Comparison of ENCODE assay signal across 20 cellular contexts in genomic region chr2:7709907-7710306, GRCh38.
DNase-seq lines count a peak whose midpoint lies in the region; ATAC-seq and TF ChIP-seq lines count a peak whose summit lies in the region.
"Had no signal": no experiment of that assay in that cellular context is flagged by ENCODE, and none has a peak within 500 bp of the region (broad histone marks: within the 10 kb centered on the region; RNA-seq: fewer than 3 reads in every experiment).

No MANE protein-coding gene starts in this region.

- POLR2A ChIA-PET in IMR-90 (lab: Charles Lee; ENCODE audit: unreplicated experiment), result no interaction called here

- no peak overlapping the region for H3K14ac ChIP-seq in IMR-90 (replicated peaks; ENCODE audit: low read depth, low read length)

- intact Hi-C loops in IMR-90 (cut with micrococcal nuclease), result no loop called here
- intact Hi-C loops in posterior cingulate gyrus (cut with DNase I), result no loop called here

- H4K5ac ChIP-seq in IMR-90 (ENCODE audit: low read depth, low read length), result no peak overlapping the region

- dilution Hi-C loops in IMR-90 (cut with HindIII; ENCODE audit: low sequenced_read_pairs, unreplicated experiment), result no loop called here

- no peaks in the 10 kb centered on the region for H3K9me1 ChIP-seq in IMR-90 (ENCODE audit: insufficient read depth, low read length)

- DNase-seq in activated CD4-positive, alpha-beta T cell treated with anti-CD3 and anti-CD28 coated beads for 48 hours, result peak; percentile 17
- no peak for DNase-seq in activated CD4-positive, alpha-beta T cell treated with anti-CD3 and anti-CD28 coated beads for 1 hour
- DNase-seq in IMR-90 (peak; percentile 31), epithelial cell of esophagus (ENCODE audit: low read depth) (peak; percentile 63), posterior cingulate gyrus (peak in 8 of 10 donors; percentile 40 to 91 (median 54)), NCI-H524 (lab: John Stamatoyannopoulos, UW) (no peak), NCI-H2196 (lab: John Stamatoyannopoulos, UW; ENCODE audit: unreplicated experiment) (no peak), T1000 (lab: John Stamatoyannopoulos, UW) (no peak)
- DNase-seq: activated B cell treated with CpG ODN at 0.5 μM for 24 hours; activated T-cell treated with anti-CD3 and anti-CD28 coated beads, Interleukin-2, amount 50 U/mL, for 4 hours; kidney; NCI-H1694; NCI-H2171; T-helper 9 cell; upper lobe of right lung had no signal

- no peaks in the 10 kb centered on the region for H3K36me3 ChIP-seq in IMR-90 (ENCODE audit: control insufficient read depth, insufficient read depth, low read length)
- H3K36me3 ChIP-seq: ascending aorta; BLaER1 treated with 17β-estradiol and CSF1 and Interleukin-3, amounts not matched to agents 10 nM and 100 nM; gastroesophageal sphincter; upper lobe of right lung had no signal

- no peak overlapping the region for H3K23ac ChIP-seq in IMR-90 (ENCODE audit: low read depth, low read length)

- H3K18ac ChIP-seq in IMR-90 (ENCODE audit: low read depth, low read length), result no peak overlapping the region

- no peak for TF ChIP-seq RAD21 in IMR-90 (IDR thresholded peaks at IDR 0.05; ENCODE audit: low read length)

- H2BK5ac ChIP-seq in IMR-90 (ENCODE audit: low read depth, low read length, poor library complexity, severe bottlenecking), result no peak overlapping the region

- no peak overlapping the region for H2AK5ac ChIP-seq in IMR-90 (ENCODE audit: low read depth, low read length)

- no peak overlapping the region for H3K4me3 ChIP-seq in IMR-90 (ENCODE audit: insufficient read depth, low read depth, low read length)
- H3K4me3 ChIP-seq in epithelial cell of esophagus (ENCODE audit: low read length), result no peak overlapping the region
- H3K4me3 ChIP-seq: ascending aorta; BLaER1 treated with 17β-estradiol and CSF1 and Interleukin-3, amounts not matched to agents 10 nM and 100 nM; gastroesophageal sphincter; lung; upper lobe of right lung had no signal

- H3K79me1 ChIP-seq in IMR-90 (ENCODE audit: low read depth in 1 of 2, low read length in 2 of 2), result no peaks in the 10 kb centered on the region

- no peak overlapping the region for H3K9ac ChIP-seq in IMR-90 (ENCODE audit: low read depth, low read length)
- H3K9ac ChIP-seq: BLaER1 treated with 17β-estradiol and CSF1 and Interleukin-3, amounts not matched to agents 10 nM and 100 nM had no signal

- no peaks in the 10 kb centered on the region for H3K4me1 ChIP-seq in IMR-90 (ENCODE audit: control insufficient read depth, insufficient read depth, low read length)
- H3K4me1 ChIP-seq: ascending aorta; BLaER1 treated with 17β-estradiol and CSF1 and Interleukin-3, amounts not matched to agents 10 nM and 100 nM; gastroesophageal sphincter; upper lobe of right lung had no signal

- no peak for TF ChIP-seq POLR2A in IMR-90 (IDR thresholded peaks at IDR 0.05; ENCODE audit: low read depth, low read length)

- no CpG with 5 or more reads among the region's 5 CpGs for WGBS in IMR-90 (ENCODE audit: extremely low coverage in 2 of 2, insufficient read length in 1 of 2), 2 experiments

- no peaks in the 10 kb centered on the region for H3K9me3 ChIP-seq in IMR-90 (ENCODE audit: control insufficient read depth, insufficient read depth, low read length)
- H3K9me3 ChIP-seq: ascending aorta; BLaER1 treated with 17β-estradiol and CSF1 and Interleukin-3, amounts not matched to agents 10 nM and 100 nM; upper lobe of right lung had no signal

- no peaks in the 10 kb centered on the region for H4K20me1 ChIP-seq in IMR-90 (ENCODE audit: insufficient read depth, low read length)
- H4K20me1 ChIP-seq: BLaER1 treated with 17β-estradiol and CSF1 and Interleukin-3, amounts not matched to agents 10 nM and 100 nM had no signal

- H3K4me2 ChIP-seq in IMR-90 (ENCODE audit: low read depth, low read length), result no peak overlapping the region
- H3K4me2 ChIP-seq: BLaER1 treated with 17β-estradiol and CSF1 and Interleukin-3, amounts not matched to agents 10 nM and 100 nM had no signal

- no peak overlapping the region for H4K91ac ChIP-seq in IMR-90 (ENCODE audit: insufficient read depth, low read depth, low read length)

- no TSS peak for BruUV-seq in IMR-90 (replicated peaks; lab: Mats Ljungman, UMichigan)

- no peak overlapping the region for H2BK120ac ChIP-seq in IMR-90 (ENCODE audit: low read depth, low read length)

- no peak overlapping the region for H3K56ac ChIP-seq in IMR-90 (ENCODE audit: extremely low read depth, insufficient read depth, low read length)

- H2BK15ac ChIP-seq in IMR-90 (ENCODE audit: low read depth, low read length), result no peak overlapping the region

- no peak for ATAC-seq in IMR-90 (ENCODE audit: low read depth)
- ATAC-seq: gastroesophageal sphincter, HCT116, upper lobe of right lung had no signal

- no peak overlapping the region for H3K27ac ChIP-seq in IMR-90 (ENCODE audit: insufficient read depth, low read length)
- H3K27ac ChIP-seq: ascending aorta; BLaER1 treated with 17β-estradiol and CSF1 and Interleukin-3, amounts not matched to agents 10 nM and 100 nM; gastroesophageal sphincter; upper lobe of right lung had no signal

- no peak overlapping the region for H2AK9ac ChIP-seq in IMR-90 (replicated peaks; ENCODE audit: low read depth, low read length, poor library complexity)

- no peak for TF ChIP-seq CTCF in IMR-90 (conservative IDR thresholded peaks at IDR 0.05; ENCODE audit: low read depth, low read length)
- no peak for TF ChIP-seq CTCF in epithelial cell of esophagus (IDR thresholded peaks at IDR 0.05; ENCODE audit: insufficient read depth, low read depth, low read length, missing control alignments)

- in situ Hi-C loops in IMR-90 (cut with MboI; ENCODE audit: low sequenced_read_pairs), result no loop called here

- no peak overlapping the region for H2BK20ac ChIP-seq in IMR-90 (ENCODE audit: low read depth, low read length)

- CTCF ChIA-PET in IMR-90 (lab: Yijun Ruan, JAX), result interaction anchor here (0.6 kb wide), 1 partner anchor 81 kb away, joined by 3 read pairs; no protein-coding TSS in a partner anchor

- H3K4ac ChIP-seq in IMR-90 (ENCODE audit: low read depth, low read length), result no peak overlapping the region

- no peak overlapping the region for H2AFZ ChIP-seq in IMR-90 (replicated peaks; ENCODE audit: low read length, poor library complexity)

- no peaks in the 10 kb centered on the region for H3K27me3 ChIP-seq in IMR-90 (ENCODE audit: control insufficient read depth, insufficient read depth, low read length)
- H3K27me3 ChIP-seq: ascending aorta; BLaER1 treated with 17β-estradiol and CSF1 and Interleukin-3, amounts not matched to agents 10 nM and 100 nM; gastroesophageal sphincter; upper lobe of right lung had no signal

- no peak overlapping the region for H4K8ac ChIP-seq in IMR-90 (ENCODE audit: low read depth in 2 of 2, low read length in 2 of 2)

TF ChIP-seq in IMR-90, 13 proteins besides CTCF, POLR2A, EP300 and RAD21:
- TF ChIP-seq RFX5 (IDR thresholded peaks at IDR 0.05; ENCODE audit: low read depth, low read length) (no peak), MAZ (IDR thresholded peaks at IDR 0.05; ENCODE audit: borderline replicate concordance, low read depth, low read length) (no peak), NFE2L2 (IDR thresholded peaks at IDR 0.05; ENCODE audit: low read depth, low read length) (no peak), FOS (IDR thresholded peaks at IDR 0.05; ENCODE audit: low read depth, low read length) (no peak), CHD1 (IDR thresholded peaks at IDR 0.05; ENCODE audit: low read depth, low read length) (no peak), SMC3 (IDR thresholded peaks at IDR 0.05; ENCODE audit: low read depth, low read length) (no peak), MXI1 (IDR thresholded peaks at IDR 0.05; ENCODE audit: borderline replicate concordance, low read depth, low read length) (no peak), MAFK (IDR thresholded peaks at IDR 0.05; ENCODE audit: low read depth, low read length) (no peak), RCOR1 (IDR thresholded peaks at IDR 0.05; ENCODE audit: insufficient replicate concordance, low read length) (no peak), BHLHE40 (IDR thresholded peaks at IDR 0.05; ENCODE audit: low read depth, low read length) (no peak), CEBPB (IDR thresholded peaks at IDR 0.05; ENCODE audit: low read depth, low read length) (no peak)
- TF ChIP-seq, protein P1, sequence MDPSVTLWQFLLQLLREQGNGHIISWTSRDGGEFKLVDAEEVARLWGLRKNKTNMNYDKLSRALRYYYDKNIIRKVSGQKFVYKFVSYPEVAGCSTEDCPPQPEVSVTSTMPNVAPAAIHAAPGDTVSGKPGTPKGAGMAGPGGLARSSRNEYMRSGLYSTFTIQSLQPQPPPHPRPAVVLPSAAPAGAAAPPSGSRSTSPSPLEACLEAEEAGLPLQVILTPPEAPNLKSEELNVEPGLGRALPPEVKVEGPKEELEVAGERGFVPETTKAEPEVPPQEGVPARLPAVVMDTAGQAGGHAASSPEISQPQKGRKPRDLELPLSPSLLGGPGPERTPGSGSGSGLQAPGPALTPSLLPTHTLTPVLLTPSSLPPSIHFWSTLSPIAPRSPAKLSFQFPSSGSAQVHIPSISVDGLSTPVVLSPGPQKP (IDR thresholded peaks at IDR 0.05; ENCODE audit: borderline replicate concordance, low read depth, low read length), result no peak
- TF ChIP-seq, protein P2, sequence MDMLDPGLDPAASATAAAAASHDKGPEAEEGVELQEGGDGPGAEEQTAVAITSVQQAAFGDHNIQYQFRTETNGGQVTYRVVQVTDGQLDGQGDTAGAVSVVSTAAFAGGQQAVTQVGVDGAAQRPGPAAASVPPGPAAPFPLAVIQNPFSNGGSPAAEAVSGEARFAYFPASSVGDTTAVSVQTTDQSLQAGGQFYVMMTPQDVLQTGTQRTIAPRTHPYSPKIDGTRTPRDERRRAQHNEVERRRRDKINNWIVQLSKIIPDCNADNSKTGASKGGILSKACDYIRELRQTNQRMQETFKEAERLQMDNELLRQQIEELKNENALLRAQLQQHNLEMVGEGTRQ (IDR thresholded peaks at IDR 0.05; ENCODE audit: low read depth, low read length), result no peak

Comparison
In these comparisons a context has a peak if more than half of its experiments do, and no peak if none do; other contexts are left out.
1. DNase-seq: peak in activated CD4-positive, alpha-beta T cell treated with anti-CD3 and anti-CD28 coated beads for 48 hours (single experiment), IMR-90 (single experiment), epithelial cell of esophagus (single experiment) and posterior cingulate gyrus (8 of 10); none in activated CD4-positive, alpha-beta T cell treated with anti-CD3 and anti-CD28 coated beads for 1 hour (single experiment), NCI-H524 (0 of 2), NCI-H2196 (single experiment) and T1000 (single experiment).